In the genomic region with DNA sequence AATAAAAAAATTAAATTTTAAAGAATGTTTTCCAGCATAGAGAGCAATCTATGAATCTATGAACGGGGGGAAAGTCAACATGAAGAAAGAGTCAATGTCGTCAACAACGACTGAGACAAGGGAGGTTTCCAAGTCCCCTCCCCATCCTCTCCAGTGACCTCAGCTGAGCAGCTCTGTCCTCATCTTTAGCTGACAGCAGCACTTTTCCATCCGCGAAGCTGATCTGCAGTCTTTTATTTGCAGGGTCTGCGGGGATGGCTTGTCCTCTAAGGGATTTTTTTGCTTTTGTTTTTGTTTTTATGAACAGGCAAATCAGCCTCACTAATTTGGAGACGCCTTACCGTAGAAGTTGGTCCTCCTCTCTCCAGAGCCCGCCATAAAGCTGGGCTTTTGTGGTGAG, we compare ENCODE assay signal across 26 cellular contexts. TPM values are rescaled to one million over a fixed set of nuclear protein-coding genes. Genes with fewer than 3 reads are reported as not detected.
DNase-seq lines count a peak whose midpoint lies in the region; ATAC-seq, FAIRE-seq and TF ChIP-seq lines count a peak whose summit lies in the region.
"Had no signal": no experiment of that assay in that cellular context is flagged by ENCODE, and none has a peak within 500 bp of the region (broad histone marks: within the 10 kb centered on the region; RNA-seq: fewer than 3 reads in every experiment).

No MANE protein-coding gene starts in this region.

- H3K56ac ChIP-seq in IMR-90 (ENCODE audit: extremely low read depth, insufficient read depth, low read length), result no peak overlapping the region

- DNase-seq in cardiac septum (ENCODE audit: low spot score) (peak; percentile 15), right atrium auricular region (ENCODE audit: low spot score) (no peak), IMR-90 (no peak), HepG2 (ENCODE audit: low spot score) (no peak), sciatic nerve (ENCODE audit: low spot score) (no peak), GM13977 (ENCODE audit: low spot score) (no peak), T-cell (no peak), NCI-H69 (lab: John Stamatoyannopoulos, UW) (no peak)
- DNase-seq: 8988T; AML-193; CD4-positive, alpha-beta T cell; CD8-positive, alpha-beta T cell; DMS 273 treated with DMSO at 0.1 percent for 48 hours; DMS153; DMS53; DMS79; DND-41; EL; GDM1 had no signal

- no peaks in the 10 kb centered on the region for H3K79me1 ChIP-seq in IMR-90 (ENCODE audit: low read depth in 1 of 2, low read length in 2 of 2)

- TF ChIP-seq RAD21 in IMR-90 (IDR thresholded peaks at IDR 0.05; ENCODE audit: low read length) (no peak), HepG2 (CRISPR knock-in tag; IDR thresholded peaks at IDR 0.05) (no peak)

- H3K27me3 ChIP-seq in right atrium auricular region, result no peaks in the 10 kb centered on the region
- H3K27me3 ChIP-seq in IMR-90 (ENCODE audit: control insufficient read depth, insufficient read depth, low read length), result no peaks in the 10 kb centered on the region
- H3K27me3 ChIP-seq in HepG2 (ENCODE audit: control insufficient read depth in 1 of 2, insufficient read depth in 2 of 2, low read length in 2 of 2), result no peaks in the 10 kb centered on the region
- H3K27me3 ChIP-seq: BLaER1 treated with 17β-estradiol and CSF1 and Interleukin-3, amounts not matched to agents 10 nM and 100 nM had no signal

- no peak overlapping the region for H2BK120ac ChIP-seq in IMR-90 (ENCODE audit: low read depth, low read length)

- no peak overlapping the region for H3K27ac Mint-ChIP-seq in T-cell
- H3K27ac Mint-ChIP-seq: CD4-positive, alpha-beta T cell; CD8-positive, alpha-beta T cell had no signal

- H3K4me1 ChIP-seq in right atrium auricular region (no peaks in the 10 kb centered on the region), IMR-90 (ENCODE audit: control insufficient read depth, insufficient read depth, low read length) (no peaks in the 10 kb centered on the region), HepG2 (ENCODE audit: insufficient read depth, low read length) (no peaks in the 10 kb centered on the region)

- H3K79me2 ChIP-seq in HepG2 (ENCODE audit: insufficient read depth, low read length), result no peaks in the 10 kb centered on the region

- H4K20me1 ChIP-seq in IMR-90 (ENCODE audit: insufficient read depth, low read length) (no peaks in the 10 kb centered on the region), HepG2 (ENCODE audit: insufficient read depth, low read length) (no peaks in the 10 kb centered on the region)

- FAIRE-seq in HepG2 (lab: Jason Lieb, UNC), result no peak
- FAIRE-seq: A204.1, GM12878, GM12892, GM19239 had no signal

- H2AK5ac ChIP-seq in IMR-90 (ENCODE audit: low read depth, low read length), result no peak overlapping the region

- H3K18ac ChIP-seq in IMR-90 (ENCODE audit: low read depth, low read length), result no peak overlapping the region

- POLR2A ChIA-PET in IMR-90 (lab: Charles Lee; ENCODE audit: unreplicated experiment), result no interaction called here
- POLR2A ChIA-PET in HepG2 (lab: Yijun Ruan, JAX), result no interaction called here
- POLR2A ChIA-PET in T-cell (lab: Charles Lee), result no interaction called here

- H3K4me2 ChIP-seq in IMR-90 (ENCODE audit: low read depth, low read length) (no peak overlapping the region), HepG2 (ENCODE audit: low read depth, low read length) (no peak overlapping the region)

- WGBS in IMR-90 (ENCODE audit: extremely low coverage in 2 of 2, insufficient read length in 1 of 2), 2 experiments, result no CpG with 5 or more reads among the region's 9 CpGs
- 7% methylated on average over 6 of the region's 9 CpGs for WGBS in HepG2 (ENCODE audit: low lambda C conversion rate)

- no peaks in the 10 kb centered on the region for H3K36me3 ChIP-seq in right atrium auricular region
- H3K36me3 ChIP-seq in IMR-90 (ENCODE audit: control insufficient read depth, insufficient read depth, low read length), result peaks cover 1% of the 10 kb centered on the region; the same call in 1 of the 2 replicates
- no peaks in the 10 kb centered on the region for H3K36me3 ChIP-seq in HepG2 (replicated peaks in 1 of 2; ENCODE audit: control insufficient read depth in 1 of 2, insufficient read depth in 2 of 2, low read length in 2 of 2)

- no peak overlapping the region for H2BK20ac ChIP-seq in IMR-90 (ENCODE audit: low read depth, low read length)

- TF ChIP-seq POLR2A in IMR-90 (IDR thresholded peaks at IDR 0.05; ENCODE audit: low read depth, low read length) (no peak), HepG2 (IDR thresholded peaks at IDR 0.05; ENCODE audit: insufficient read depth in 1 of 2, low read depth in 2 of 2, low read length in 2 of 2) (no peak)

- no peak overlapping the region for H4K91ac ChIP-seq in IMR-90 (ENCODE audit: insufficient read depth, low read depth, low read length)

- no peak overlapping the region for H3K4ac ChIP-seq in IMR-90 (ENCODE audit: low read depth, low read length)

- peaks cover 13 to 15% (median 14%) of the 10 kb centered on the region in 3 donors for H3K4me1 Mint-ChIP-seq in T-cell

- no peak overlapping the region for H3K23ac ChIP-seq in IMR-90 (ENCODE audit: low read depth, low read length)

- H4K5ac ChIP-seq in IMR-90 (ENCODE audit: low read depth, low read length), result no peak overlapping the region

- H3K4me3 Mint-ChIP-seq in T-cell, result no peak overlapping the region
- H3K4me3 Mint-ChIP-seq: B cell; CD4-positive, alpha-beta T cell; CD8-positive, alpha-beta T cell had no signal

- in situ Hi-C loops in IMR-90 (cut with MboI; ENCODE audit: low sequenced_read_pairs), result no loop called here
- in situ Hi-C loops in HepG2 (cut with HindIII; ENCODE audit: extremely low pct_ligation_motif_present, low pct_unique_long_range_greater_than_20kb), result loop anchor here (25.0 kb wide), 1 partner anchor 145 kb away; no protein-coding TSS in a partner anchor
- in situ Hi-C loops in GM13977 (cut with MboI; ENCODE audit: low pct_unique_long_range_greater_than_20kb, low sequenced_read_pairs, unreplicated experiment), result no loop called here

- TF ChIP-seq CTCF in right atrium auricular region (IDR thresholded peaks at IDR 0.05), result no peak
- TF ChIP-seq CTCF in IMR-90 (conservative IDR thresholded peaks at IDR 0.05; ENCODE audit: low read depth, low read length), result no peak
- TF ChIP-seq CTCF in HepG2 (CRISPR knock-in tag; IDR thresholded peaks at IDR 0.05), result no peak
- TF ChIP-seq CTCF in GM13977 (IDR thresholded peaks at IDR 0.05; ENCODE audit: extremely low read depth, insufficient read depth, missing control alignments), result no peak

- no peaks in the 10 kb centered on the region for H3K9me3 Mint-ChIP-seq in T-cell
- H3K9me3 Mint-ChIP-seq: CD4-positive, alpha-beta T cell; CD8-positive, alpha-beta T cell had no signal

- ATAC-seq in IMR-90 (ENCODE audit: low read depth) (no peak), HepG2 (no peak), sciatic nerve (peak; percentile 55), T-cell (replicated peaks in 1 of 4) (no peak)
- ATAC-seq: CD8-positive, alpha-beta T cell; GM12878 had no signal

- H3K27me3 Mint-ChIP-seq in T-cell, result no peaks in the 10 kb centered on the region
- H3K27me3 Mint-ChIP-seq: B cell; CD4-positive, alpha-beta T cell had no signal

- no peak overlapping the region for H2BK5ac ChIP-seq in IMR-90 (ENCODE audit: low read depth, low read length, poor library complexity, severe bottlenecking)

- no peak overlapping the region for H3K27ac ChIP-seq in right atrium auricular region
- no peak overlapping the region for H3K27ac ChIP-seq in IMR-90 (ENCODE audit: insufficient read depth, low read length)
- no peak overlapping the region for H3K27ac ChIP-seq in HepG2 (ENCODE audit: extremely low read length, insufficient read depth, low read length)
- H3K27ac ChIP-seq: BLaER1 treated with 17β-estradiol and CSF1 and Interleukin-3, amounts not matched to agents 10 nM and 100 nM; C4-2B had no signal

- H3K36me3 Mint-ChIP-seq in T-cell, result peaks cover 15% of the 10 kb centered on the region

- H3K9me3 ChIP-seq in right atrium auricular region, result no peaks in the 10 kb centered on the region
- no peaks in the 10 kb centered on the region for H3K9me3 ChIP-seq in IMR-90 (ENCODE audit: control insufficient read depth, insufficient read depth, low read length)
- H3K9me3 ChIP-seq in HepG2 (ENCODE audit: low read length), result no peaks in the 10 kb centered on the region
- H3K9me3 ChIP-seq: BLaER1 treated with 17β-estradiol and CSF1 and Interleukin-3, amounts not matched to agents 10 nM and 100 nM had no signal

- H2BK15ac ChIP-seq in IMR-90 (ENCODE audit: low read depth, low read length), result no peak overlapping the region

- dilution Hi-C loops in IMR-90 (cut with HindIII; ENCODE audit: low sequenced_read_pairs, unreplicated experiment), result no loop called here

- CTCF ChIA-PET in IMR-90 (lab: Yijun Ruan, JAX) (no interaction called here), HepG2 (lab: Yijun Ruan, JAX; ENCODE audit: low intra/inter-chr PET ratio, low total read pairs) (no interaction called here), T-cell (lab: Charles Lee) (no interaction called here)

- H2AFZ ChIP-seq in IMR-90 (replicated peaks; ENCODE audit: low read length, poor library complexity) (no peak overlapping the region), HepG2 (ENCODE audit: low read length) (no peak overlapping the region)

- H4K8ac ChIP-seq in IMR-90 (ENCODE audit: low read depth in 2 of 2, low read length in 2 of 2), result no peak overlapping the region

- no peak overlapping the region for H2AK9ac ChIP-seq in IMR-90 (replicated peaks; ENCODE audit: low read depth, low read length, poor library complexity)

- H3K9me1 ChIP-seq in IMR-90 (ENCODE audit: insufficient read depth, low read length), result no peaks in the 10 kb centered on the region

- no peak overlapping the region for H3K14ac ChIP-seq in IMR-90 (replicated peaks; ENCODE audit: low read depth, low read length)

- no peak overlapping the region for H3K9ac ChIP-seq in IMR-90 (ENCODE audit: low read depth, low read length)
- no peak overlapping the region for H3K9ac ChIP-seq in HepG2 (ENCODE audit: insufficient read depth, low read depth, low read length)
- H3K9ac ChIP-seq: BLaER1 treated with 17β-estradiol and CSF1 and Interleukin-3, amounts not matched to agents 10 nM and 100 nM had no signal

- intact Hi-C loops in cardiac septum (cut with DNase I) (no loop called here), IMR-90 (cut with micrococcal nuclease) (no loop called here), HepG2 (cut with micrococcal nuclease; ENCODE audit: unreplicated experiment) (no loop called here), sciatic nerve (cut with DNase I) (no loop called here)

- no TSS peak for BruUV-seq in IMR-90 (replicated peaks; lab: Mats Ljungman, UMichigan)
- BruUV-seq in HepG2 (replicated peaks; lab: Mats Ljungman, UMichigan), result no TSS peak

- TF ChIP-seq EP300 in HepG2 (IDR thresholded peaks at IDR 0.05; ENCODE audit: low read depth in 2 of 2, low read length in 2 of 2), result no peak
- no peak for TF ChIP-seq EP300 in HepG2 (CRISPR knock-in tag; IDR thresholded peaks at IDR 0.05; ENCODE audit: borderline replicate concordance)

- H3K4me3 ChIP-seq in right atrium auricular region, result no peak overlapping the region
- no peak overlapping the region for H3K4me3 ChIP-seq in IMR-90 (ENCODE audit: insufficient read depth, low read depth, low read length)
- no peak overlapping the region for H3K4me3 ChIP-seq in HepG2 (replicated peaks in 1 of 3; ENCODE audit: insufficient read depth in 1 of 3, low read depth in 2 of 3, low read length in 3 of 3)
- H3K4me3 ChIP-seq: BLaER1 treated with 17β-estradiol and CSF1 and Interleukin-3, amounts not matched to agents 10 nM and 100 nM; GM12878 had no signal

RNA-seq across cellular contexts. Expression of gene PRKX, which starts 46.5 kb away (rescaled TPM):
- total RNA-seq in cardiac septum, result 3.8 TPM
- total RNA-seq in right atrium auricular region, result 1 to 10 TPM; 2.6 to 7.4 TPM
- total RNA-seq in IMR-90 (2012; rRNA removed), result 13.1 and 14.9 TPM in 2 replicates
- polyA plus RNA-seq in IMR-90 (2012; rRNA removed), result 5.8 and 7.2 TPM in 2 replicates
- polyA plus RNA-seq in IMR-90 (2012; cell fraction: cytosol; rRNA removed), result 2.9 and 4.5 TPM in 2 replicates
- polyA plus RNA-seq in IMR-90 (2012; cell fraction: nucleus; rRNA removed; ENCODE audit: low replicate concordance), result 3.4 and 8.9 TPM in 2 replicates
- total RNA-seq in HepG2 (2016; rRNA removed; fragmentation: Illumina TruSeq; extraction: Trizol), result 0.15 and 0.22 TPM in 2 replicates
- total RNA-seq in HepG2 (2016; cell fraction: cytosol; rRNA removed; fragmentation: Illumina TruSeq; extraction: Trizol; ENCODE audit: low read depth), result not detected in 2 replicates
- total RNA-seq in HepG2 (2016; cell fraction: insoluble cytoplasmic fraction; rRNA removed; fragmentation: Illumina TruSeq; extraction: Trizol), result 0.17 TPM in 1 of 2 replicates, not detected in the other
- total RNA-seq in HepG2 (2016; cell fraction: membrane; rRNA removed; fragmentation: Illumina TruSeq; extraction: Trizol), result not detected in 2 replicates
- total RNA-seq in HepG2 (2016; cell fraction: nucleus; rRNA removed; fragmentation: Illumina TruSeq; extraction: Trizol), result not detected in 2 replicates
- polyA plus RNA-seq in HepG2 (2011; rRNA removed), result 0.01 and 0.08 TPM in 2 replicates
- 0.03 and 0.09 TPM in 2 replicates for polyA plus RNA-seq in HepG2 (2011; cell fraction: cytosol; rRNA removed)
- polyA plus RNA-seq in HepG2 (2011; cell fraction: nucleus; rRNA removed), result 0.03 and 0.19 TPM in 2 replicates
- polyA plus RNA-seq in HepG2 (2012), result 0.03 and 0.11 TPM in 2 replicates
- not detected in 2 replicates for polyA plus RNA-seq in HepG2 (2016; cell fraction: cytosol; fragmentation: Illumina TruSeq; extraction: Trizol; ENCODE audit: low read depth)
- 0.41 TPM in 1 of 2 replicates, not detected in the other for polyA plus RNA-seq in HepG2 (2016; cell fraction: insoluble cytoplasmic fraction; fragmentation: Illumina TruSeq; extraction: Trizol; ENCODE audit: low read depth)
- polyA plus RNA-seq in HepG2 (2016; cell fraction: membrane; fragmentation: Illumina TruSeq; extraction: Trizol; ENCODE audit: low read depth), result 0.19 TPM in 1 of 2 replicates, not detected in the other
- 0.57 and 0.68 TPM in 2 replicates for polyA plus RNA-seq in HepG2 (2016; cell fraction: nucleus; fragmentation: Illumina TruSeq; extraction: Trizol; ENCODE audit: insufficient read depth, low read depth)
- 0.02 and 14.2 TPM in 2 replicates for polyA minus RNA-seq in HepG2 (2011; rRNA and poly(A)+ RNA removed; ENCODE audit: low replicate concordance)
- polyA minus RNA-seq in HepG2 (2011; cell fraction: cytosol; rRNA and poly(A)+ RNA removed), result 0.26 TPM in 1 of 2 replicates, not detected in the other
- polyA minus RNA-seq in HepG2 (2011; cell fraction: nucleus; rRNA and poly(A)+ RNA removed), result 0.12 TPM in 1 of 2 replicates, not detected in the other
- 28.9 TPM for total RNA-seq in sciatic nerve
- 10 to 100 TPM; 55.9 to 83.2 (median 63.2) TPM for total RNA-seq in T-cell
